Comparison of ENCODE assay signal across 18 cellular contexts in genomic region chr2:238494573-238494961, GRCh38.
DNase-seq lines count a peak whose midpoint lies in the region; ATAC-seq lines count a peak whose summit lies in the region.
"Had no signal": no experiment of that assay in that cellular context is flagged by ENCODE, and none has a peak within 500 bp of the region (broad histone marks: within the 10 kb centered on the region; RNA-seq: fewer than 3 reads in every experiment).

No MANE protein-coding gene starts in this region.

- intact Hi-C loops in CD4-positive, alpha-beta memory T cell (cut with micrococcal nuclease), result no loop called here
- intact Hi-C loops in activated T-helper 1 cell treated with anti-CD3 and anti-CD28 coated beads, Interleukin-12 subunit alpha, Interleukin-12 subunit beta, Interleukin-2, Interleukin-4 antibody, amounts not matched to agents 30 ng/mL and 10 ng/mL and 1 ng/mL, durations not matched to agents 14 hours and 24 hours and 36 hours (cut with micrococcal nuclease), result no loop called here

- H3K4me3 Mint-ChIP-seq in CD4-positive, alpha-beta memory T cell, result peak overlapping the region in 7 of 8 donors; percentile 45 to 80 (median 64)
- peak overlapping the region; percentile 35 for H3K4me3 Mint-ChIP-seq in activated T-helper 1 cell treated with anti-CD3 and anti-CD28 coated beads, Interleukin-12 subunit alpha, Interleukin-12 subunit beta, Interleukin-2, Interleukin-4 antibody, amounts not matched to agents 30 ng/mL and 10 ng/mL and 1 ng/mL, durations not matched to agents 14 hours and 24 hours and 36 hours
- H3K4me3 Mint-ChIP-seq in naive B cell, result peak overlapping the region in 5 of 8 donors; percentile 16 to 62 (median 32)

- no peaks in the 10 kb centered on the region for H3K36me3 ChIP-seq in BLaER1
- no peaks in the 10 kb centered on the region for H3K36me3 ChIP-seq in CD4-positive, alpha-beta memory T cell (ENCODE audit: insufficient read depth, low read length)
- H3K36me3 ChIP-seq: left ventricle myocardium inferior, pancreas had no signal

- H3K4me2 ChIP-seq in BLaER1, result peak overlapping the region; percentile 88

- no peaks in the 10 kb centered on the region for H3K27me3 ChIP-seq in BLaER1
- H3K27me3 ChIP-seq in CD4-positive, alpha-beta memory T cell (ENCODE audit: insufficient read depth, low read length), result no peaks in the 10 kb centered on the region
- H3K27me3 ChIP-seq: pancreas had no signal

- H3K9me3 ChIP-seq in BLaER1, result 0 out of 2 replicates have a peak, but pooled peaks cover 6% of the 10 kb centered on the region
- H3K9me3 ChIP-seq in CD4-positive, alpha-beta memory T cell (ENCODE audit: control insufficient read depth in 1 of 2, low read length in 2 of 2), result no peaks in the 10 kb centered on the region
- H3K9me3 ChIP-seq: left ventricle myocardium inferior, pancreas had no signal

- H3K4me3 ChIP-seq in BLaER1, result peak overlapping the region; percentile 43; the same call in 1 of the 2 replicates
- H3K4me3 ChIP-seq in CD4-positive, alpha-beta memory T cell (ENCODE audit: low read length in 2 of 2), result peak overlapping the region in 1 of 2 donors; percentile 20
- H3K4me3 ChIP-seq: left ventricle myocardium inferior, pancreas had no signal

- no peaks in the 10 kb centered on the region for H3K27me3 Mint-ChIP-seq in CD4-positive, alpha-beta memory T cell
- H3K27me3 Mint-ChIP-seq in activated T-helper 1 cell treated with anti-CD3 and anti-CD28 coated beads, Interleukin-12 subunit alpha, Interleukin-12 subunit beta, Interleukin-2, Interleukin-4 antibody, amounts not matched to agents 30 ng/mL and 10 ng/mL and 1 ng/mL, durations not matched to agents 14 hours and 24 hours and 36 hours (ENCODE audit: insufficient read depth), result peaks cover 6% of the 10 kb centered on the region
- no peaks in the 10 kb centered on the region for H3K27me3 Mint-ChIP-seq in naive B cell

- no peak for ATAC-seq in naive B cell (ENCODE audit: low read depth in 2 of 2)
- ATAC-seq: esophagus mucosa, pancreas had no signal

- peak overlapping the region; percentile 30 for H3K9ac ChIP-seq in BLaER1

- CTCF ChIA-PET in CD4-positive, alpha-beta memory T cell (lab: Charles Lee; ENCODE audit: partially characterized antibody), result no interaction called here

- DNase-seq in CD4-positive, alpha-beta memory T cell, result no peak
- DNase-seq in activated T-helper 1 cell treated with anti-CD3 and anti-CD28 coated beads, Interleukin-12 subunit alpha, Interleukin-12 subunit beta, Interleukin-2, Interleukin-4 antibody, amounts not matched to agents 30 ng/mL and 10 ng/mL and 1 ng/mL, durations not matched to agents 14 hours and 24 hours and 36 hours (ENCODE audit: low spot score), result no peak
- DNase-seq in naive B cell (no peak), UCSD-AML1 (lab: John Stamatoyannopoulos, UW; ENCODE audit: unreplicated experiment) (no peak), GM19240 (ENCODE audit: insufficient read length, low spot score) (no peak), middle frontal gyrus (ENCODE audit: extremely low spot score, low spot score) (no peak), 8988T (no peak)
- DNase-seq: activated CD4-positive, CD25-positive, alpha-beta regulatory T cell; AML-193; amygdala; caudate nucleus; glutamatergic neuron; left ventricle myocardium inferior; NCI-H524; pancreas; SW 1271 had no signal

- peaks cover 100% of the 10 kb centered on the region for H3K4me1 ChIP-seq in BLaER1
- peaks cover 27% of the 10 kb centered on the region for H3K4me1 ChIP-seq in CD4-positive, alpha-beta memory T cell (ENCODE audit: insufficient read depth, low read length)
- H3K4me1 ChIP-seq: left ventricle myocardium inferior, pancreas had no signal

- no peaks in the 10 kb centered on the region for H3K9me3 Mint-ChIP-seq in CD4-positive, alpha-beta memory T cell
- H3K9me3 Mint-ChIP-seq in activated T-helper 1 cell treated with anti-CD3 and anti-CD28 coated beads, Interleukin-12 subunit alpha, Interleukin-12 subunit beta, Interleukin-2, Interleukin-4 antibody, amounts not matched to agents 30 ng/mL and 10 ng/mL and 1 ng/mL, durations not matched to agents 14 hours and 24 hours and 36 hours, result no peaks in the 10 kb centered on the region
- H3K9me3 Mint-ChIP-seq in naive B cell, result no peaks in the 10 kb centered on the region

- H3K36me3 Mint-ChIP-seq in CD4-positive, alpha-beta memory T cell, result no peaks in the 10 kb centered on the region
- H3K36me3 Mint-ChIP-seq in activated T-helper 1 cell treated with anti-CD3 and anti-CD28 coated beads, Interleukin-12 subunit alpha, Interleukin-12 subunit beta, Interleukin-2, Interleukin-4 antibody, amounts not matched to agents 30 ng/mL and 10 ng/mL and 1 ng/mL, durations not matched to agents 14 hours and 24 hours and 36 hours (ENCODE audit: low read depth), result no peaks in the 10 kb centered on the region
- H3K36me3 Mint-ChIP-seq in naive B cell, result no peaks in the 10 kb centered on the region

- peak overlapping the region; percentile 82 for H3K27ac ChIP-seq in BLaER1
- H3K27ac ChIP-seq in CD4-positive, alpha-beta memory T cell (ENCODE audit: low read depth, low read length), result no peak overlapping the region
- H3K27ac ChIP-seq: left ventricle myocardium inferior, pancreas had no signal

- H4K20me1 ChIP-seq in BLaER1, result no peaks in the 10 kb centered on the region

- POLR2A ChIA-PET in CD4-positive, alpha-beta memory T cell (lab: Charles Lee; ENCODE audit: partially characterized antibody), result no interaction called here

- H3K27ac Mint-ChIP-seq in CD4-positive, alpha-beta memory T cell, result peak overlapping the region; percentile 37 to 87 (median 76)
- H3K27ac Mint-ChIP-seq in activated T-helper 1 cell treated with anti-CD3 and anti-CD28 coated beads, Interleukin-12 subunit alpha, Interleukin-12 subunit beta, Interleukin-2, Interleukin-4 antibody, amounts not matched to agents 30 ng/mL and 10 ng/mL and 1 ng/mL, durations not matched to agents 14 hours and 24 hours and 36 hours, result peak overlapping the region; percentile 51
- H3K27ac Mint-ChIP-seq in naive B cell, result peak overlapping the region in 1 of 6 donors; percentile 68

- peaks cover 12 to 36% (median 26%) of the 10 kb centered on the region in 4 donors for H3K4me1 Mint-ChIP-seq in CD4-positive, alpha-beta memory T cell
- H3K4me1 Mint-ChIP-seq in activated T-helper 1 cell treated with anti-CD3 and anti-CD28 coated beads, Interleukin-12 subunit alpha, Interleukin-12 subunit beta, Interleukin-2, Interleukin-4 antibody, amounts not matched to agents 30 ng/mL and 10 ng/mL and 1 ng/mL, durations not matched to agents 14 hours and 24 hours and 36 hours (ENCODE audit: low read depth), result peaks cover 22% of the 10 kb centered on the region
- H3K4me1 Mint-ChIP-seq in naive B cell, result peaks cover 22 to 28% (median 23%) of the 10 kb centered on the region in 3 donors
